Comparison of ENCODE assay signal across 3 cellular contexts in the genomic region with DNA sequence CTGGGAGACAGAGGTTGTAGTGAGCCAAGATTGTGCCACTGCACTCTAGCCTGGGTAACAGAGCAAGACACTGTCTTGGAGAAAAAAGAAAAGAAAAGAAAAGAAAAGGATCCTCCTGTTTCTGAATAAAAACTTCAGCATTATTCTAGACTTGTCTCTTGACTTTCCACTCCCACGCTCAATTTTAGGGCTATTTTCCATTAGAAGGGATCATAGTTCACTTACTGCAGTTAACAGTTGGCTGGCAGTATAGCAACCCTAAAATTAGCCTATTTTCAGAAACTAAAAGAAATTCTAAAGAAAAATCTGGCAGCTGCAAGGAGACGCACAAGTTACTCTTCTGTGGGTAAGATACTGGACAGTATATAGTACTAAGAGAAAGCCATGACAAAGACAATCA.
TF ChIP-seq lines count a peak whose summit lies in the region.

No MANE protein-coding gene starts in this region.

TF ChIP-seq in liver, 16 proteins besides CTCF, POLR2A, EP300 and RAD21:
- TF ChIP-seq HNF4A (conservative IDR thresholded peaks at IDR 0.05) (peak; percentile 7 to 32), EGR1 (IDR thresholded peaks at IDR 0.05; ENCODE audit: low read depth in 2 of 2) (peak in 1 of 2 donors; percentile 55), SP1 (IDR thresholded peaks at IDR 0.05) (no peak)

TF ChIP-seq in HepG2, 621 proteins besides CTCF, POLR2A, EP300 and RAD21:
- TF ChIP-seq, protein P1, sequence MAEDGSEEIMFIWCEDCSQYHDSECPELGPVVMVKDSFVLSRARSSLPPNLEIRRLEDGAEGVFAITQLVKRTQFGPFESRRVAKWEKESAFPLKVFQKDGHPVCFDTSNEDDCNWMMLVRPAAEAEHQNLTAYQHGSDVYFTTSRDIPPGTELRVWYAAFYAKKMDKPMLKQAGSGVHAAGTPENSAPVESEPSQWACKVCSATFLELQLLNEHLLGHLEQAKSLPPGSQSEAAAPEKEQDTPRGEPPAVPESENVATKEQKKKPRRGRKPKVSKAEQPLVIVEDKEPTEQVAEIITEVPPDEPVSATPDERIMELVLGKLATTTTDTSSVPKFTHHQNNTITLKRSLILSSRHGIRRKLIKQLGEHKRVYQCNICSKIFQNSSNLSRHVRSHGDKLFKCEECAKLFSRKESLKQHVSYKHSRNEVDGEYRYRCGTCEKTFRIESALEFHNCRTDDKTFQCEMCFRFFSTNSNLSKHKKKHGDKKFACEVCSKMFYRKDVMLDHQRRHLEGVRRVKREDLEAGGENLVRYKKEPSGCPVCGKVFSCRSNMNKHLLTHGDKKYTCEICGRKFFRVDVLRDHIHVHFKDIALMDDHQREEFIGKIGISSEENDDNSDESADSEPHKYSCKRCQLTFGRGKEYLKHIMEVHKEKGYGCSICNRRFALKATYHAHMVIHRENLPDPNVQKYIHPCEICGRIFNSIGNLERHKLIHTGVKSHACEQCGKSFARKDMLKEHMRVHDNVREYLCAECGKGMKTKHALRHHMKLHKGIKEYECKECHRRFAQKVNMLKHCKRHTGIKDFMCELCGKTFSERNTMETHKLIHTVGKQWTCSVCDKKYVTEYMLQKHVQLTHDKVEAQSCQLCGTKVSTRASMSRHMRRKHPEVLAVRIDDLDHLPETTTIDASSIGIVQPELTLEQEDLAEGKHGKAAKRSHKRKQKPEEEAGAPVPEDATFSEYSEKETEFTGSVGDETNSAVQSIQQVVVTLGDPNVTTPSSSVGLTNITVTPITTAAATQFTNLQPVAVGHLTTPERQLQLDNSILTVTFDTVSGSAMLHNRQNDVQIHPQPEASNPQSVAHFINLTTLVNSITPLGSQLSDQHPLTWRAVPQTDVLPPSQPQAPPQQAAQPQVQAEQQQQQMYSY (CRISPR knock-in tag; IDR thresholded peaks at IDR 0.05): no peak
- TF ChIP-seq ZSCAN25 (CRISPR knock-in tag; IDR thresholded peaks at IDR 0.05): no peak
- no peak for TF ChIP-seq DPF2 (CRISPR knock-in tag; IDR thresholded peaks at IDR 0.05; ENCODE audit: borderline replicate concordance, low read depth)
- no peak for TF ChIP-seq MAZ (IDR thresholded peaks at IDR 0.05; ENCODE audit: borderline replicate concordance, low read depth, low read length)
- no peak for TF ChIP-seq MAZ (CRISPR knock-in tag; IDR thresholded peaks at IDR 0.05; ENCODE audit: low read depth)
- TF ChIP-seq, protein P2, sequence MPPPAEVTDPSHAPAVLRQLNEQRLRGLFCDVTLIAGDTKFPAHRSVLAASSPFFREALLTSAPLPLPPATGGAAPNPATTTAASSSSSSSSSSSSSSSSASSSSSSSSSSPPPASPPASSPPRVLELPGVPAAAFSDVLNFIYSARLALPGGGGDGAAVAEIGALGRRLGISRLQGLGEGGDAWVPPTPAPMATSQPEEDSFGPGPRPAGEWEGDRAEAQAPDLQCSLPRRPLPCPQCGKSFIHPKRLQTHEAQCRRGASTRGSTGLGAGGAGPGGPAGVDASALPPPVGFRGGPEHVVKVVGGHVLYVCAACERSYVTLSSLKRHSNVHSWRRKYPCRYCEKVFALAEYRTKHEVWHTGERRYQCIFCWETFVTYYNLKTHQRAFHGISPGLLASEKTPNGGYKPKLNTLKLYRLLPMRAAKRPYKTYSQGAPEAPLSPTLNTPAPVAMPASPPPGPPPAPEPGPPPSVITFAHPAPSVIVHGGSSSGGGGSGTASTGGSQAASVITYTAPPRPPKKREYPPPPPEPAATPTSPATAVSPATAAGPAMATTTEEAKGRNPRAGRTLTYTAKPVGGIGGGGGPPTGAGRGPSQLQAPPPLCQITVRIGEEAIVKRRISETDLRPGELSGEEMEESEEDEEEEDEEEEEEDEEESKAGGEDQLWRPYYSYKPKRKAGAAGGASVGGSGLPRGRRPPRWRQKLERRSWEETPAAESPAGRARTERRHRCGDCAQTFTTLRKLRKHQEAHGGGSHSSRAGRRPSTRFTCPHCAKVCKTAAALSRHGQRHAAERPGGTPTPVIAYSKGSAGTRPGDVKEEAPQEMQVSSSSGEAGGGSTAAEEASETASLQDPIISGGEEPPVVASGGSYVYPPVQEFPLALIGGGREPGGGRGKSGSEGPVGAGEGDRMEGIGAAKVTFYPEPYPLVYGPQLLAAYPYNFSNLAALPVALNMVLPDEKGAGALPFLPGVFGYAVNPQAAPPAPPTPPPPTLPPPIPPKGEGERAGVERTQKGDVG (CRISPR knock-in tag; IDR thresholded peaks at IDR 0.05; ENCODE audit: borderline replicate concordance): no peak
- no peak for TF ChIP-seq ZNF33A (CRISPR knock-in tag; IDR thresholded peaks at IDR 0.05; ENCODE audit: borderline replicate concordance)
- no peak for TF ChIP-seq NR2F1 (CRISPR knock-in tag; IDR thresholded peaks at IDR 0.05)
- TF ChIP-seq ZNF652 (CRISPR knock-in tag; IDR thresholded peaks at IDR 0.05; ENCODE audit: borderline replicate concordance, low read depth): no peak
- TF ChIP-seq ZNF446 (CRISPR knock-in tag; IDR thresholded peaks at IDR 0.05): no peak
- no peak for TF ChIP-seq ZNF670 (CRISPR knock-in tag; IDR thresholded peaks at IDR 0.05; ENCODE audit: borderline replicate concordance)
- TF ChIP-seq, protein P3, sequence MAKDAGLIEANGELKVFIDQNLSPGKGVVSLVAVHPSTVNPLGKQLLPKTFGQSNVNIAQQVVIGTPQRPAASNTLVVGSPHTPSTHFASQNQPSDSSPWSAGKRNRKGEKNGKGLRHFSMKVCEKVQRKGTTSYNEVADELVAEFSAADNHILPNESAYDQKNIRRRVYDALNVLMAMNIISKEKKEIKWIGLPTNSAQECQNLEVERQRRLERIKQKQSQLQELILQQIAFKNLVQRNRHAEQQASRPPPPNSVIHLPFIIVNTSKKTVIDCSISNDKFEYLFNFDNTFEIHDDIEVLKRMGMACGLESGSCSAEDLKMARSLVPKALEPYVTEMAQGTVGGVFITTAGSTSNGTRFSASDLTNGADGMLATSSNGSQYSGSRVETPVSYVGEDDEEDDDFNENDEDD (CRISPR knock-in tag; IDR thresholded peaks at IDR 0.05; ENCODE audit: borderline replicate concordance): no peak

TF ChIP-seq in GM12878, 131 proteins besides CTCF, POLR2A, EP300 and RAD21 (continues in another document):
- TF ChIP-seq, protein P1 (CRISPR knock-in tag; IDR thresholded peaks at IDR 0.05): no peak
- TF ChIP-seq NFIC (IDR thresholded peaks at IDR 0.05; ENCODE audit: low read depth, low read length) (no peak), POLR2AphosphoS5 (IDR thresholded peaks at IDR 0.05; ENCODE audit: low read length) (no peak), RCOR1 (conservative IDR thresholded peaks at IDR 0.05; ENCODE audit: low read depth, low read length) (no peak), CREB1 (IDR thresholded peaks at IDR 0.05; ENCODE audit: low read depth) (no peak), STAT1 (conservative IDR thresholded peaks at IDR 0.05) (no peak), NR2C2 (IDR thresholded peaks at IDR 0.05; ENCODE audit: borderline replicate concordance, control insufficient read depth, insufficient read length, low read depth) (no peak), ZNF217 (IDR thresholded peaks at IDR 0.05) (no peak), SMC3 (IDR thresholded peaks at IDR 0.05; ENCODE audit: borderline replicate concordance, low read length) (no peak), JUNB (IDR thresholded peaks at IDR 0.05) (no peak), RFX5 (IDR thresholded peaks at IDR 0.05; ENCODE audit: low read depth, low read length) (no peak)
- TF ChIP-seq, protein P4, sequence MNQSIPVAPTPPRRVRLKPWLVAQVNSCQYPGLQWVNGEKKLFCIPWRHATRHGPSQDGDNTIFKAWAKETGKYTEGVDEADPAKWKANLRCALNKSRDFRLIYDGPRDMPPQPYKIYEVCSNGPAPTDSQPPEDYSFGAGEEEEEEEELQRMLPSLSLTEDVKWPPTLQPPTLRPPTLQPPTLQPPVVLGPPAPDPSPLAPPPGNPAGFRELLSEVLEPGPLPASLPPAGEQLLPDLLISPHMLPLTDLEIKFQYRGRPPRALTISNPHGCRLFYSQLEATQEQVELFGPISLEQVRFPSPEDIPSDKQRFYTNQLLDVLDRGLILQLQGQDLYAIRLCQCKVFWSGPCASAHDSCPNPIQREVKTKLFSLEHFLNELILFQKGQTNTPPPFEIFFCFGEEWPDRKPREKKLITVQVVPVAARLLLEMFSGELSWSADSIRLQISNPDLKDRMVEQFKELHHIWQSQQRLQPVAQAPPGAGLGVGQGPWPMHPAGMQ (IDR thresholded peaks at IDR 0.05; ENCODE audit: borderline replicate concordance): no peak
- TF ChIP-seq, protein P5, sequence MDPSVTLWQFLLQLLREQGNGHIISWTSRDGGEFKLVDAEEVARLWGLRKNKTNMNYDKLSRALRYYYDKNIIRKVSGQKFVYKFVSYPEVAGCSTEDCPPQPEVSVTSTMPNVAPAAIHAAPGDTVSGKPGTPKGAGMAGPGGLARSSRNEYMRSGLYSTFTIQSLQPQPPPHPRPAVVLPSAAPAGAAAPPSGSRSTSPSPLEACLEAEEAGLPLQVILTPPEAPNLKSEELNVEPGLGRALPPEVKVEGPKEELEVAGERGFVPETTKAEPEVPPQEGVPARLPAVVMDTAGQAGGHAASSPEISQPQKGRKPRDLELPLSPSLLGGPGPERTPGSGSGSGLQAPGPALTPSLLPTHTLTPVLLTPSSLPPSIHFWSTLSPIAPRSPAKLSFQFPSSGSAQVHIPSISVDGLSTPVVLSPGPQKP (IDR thresholded peaks at IDR 0.05; ENCODE audit: low read depth, low read length): no peak
- TF ChIP-seq, protein P6, sequence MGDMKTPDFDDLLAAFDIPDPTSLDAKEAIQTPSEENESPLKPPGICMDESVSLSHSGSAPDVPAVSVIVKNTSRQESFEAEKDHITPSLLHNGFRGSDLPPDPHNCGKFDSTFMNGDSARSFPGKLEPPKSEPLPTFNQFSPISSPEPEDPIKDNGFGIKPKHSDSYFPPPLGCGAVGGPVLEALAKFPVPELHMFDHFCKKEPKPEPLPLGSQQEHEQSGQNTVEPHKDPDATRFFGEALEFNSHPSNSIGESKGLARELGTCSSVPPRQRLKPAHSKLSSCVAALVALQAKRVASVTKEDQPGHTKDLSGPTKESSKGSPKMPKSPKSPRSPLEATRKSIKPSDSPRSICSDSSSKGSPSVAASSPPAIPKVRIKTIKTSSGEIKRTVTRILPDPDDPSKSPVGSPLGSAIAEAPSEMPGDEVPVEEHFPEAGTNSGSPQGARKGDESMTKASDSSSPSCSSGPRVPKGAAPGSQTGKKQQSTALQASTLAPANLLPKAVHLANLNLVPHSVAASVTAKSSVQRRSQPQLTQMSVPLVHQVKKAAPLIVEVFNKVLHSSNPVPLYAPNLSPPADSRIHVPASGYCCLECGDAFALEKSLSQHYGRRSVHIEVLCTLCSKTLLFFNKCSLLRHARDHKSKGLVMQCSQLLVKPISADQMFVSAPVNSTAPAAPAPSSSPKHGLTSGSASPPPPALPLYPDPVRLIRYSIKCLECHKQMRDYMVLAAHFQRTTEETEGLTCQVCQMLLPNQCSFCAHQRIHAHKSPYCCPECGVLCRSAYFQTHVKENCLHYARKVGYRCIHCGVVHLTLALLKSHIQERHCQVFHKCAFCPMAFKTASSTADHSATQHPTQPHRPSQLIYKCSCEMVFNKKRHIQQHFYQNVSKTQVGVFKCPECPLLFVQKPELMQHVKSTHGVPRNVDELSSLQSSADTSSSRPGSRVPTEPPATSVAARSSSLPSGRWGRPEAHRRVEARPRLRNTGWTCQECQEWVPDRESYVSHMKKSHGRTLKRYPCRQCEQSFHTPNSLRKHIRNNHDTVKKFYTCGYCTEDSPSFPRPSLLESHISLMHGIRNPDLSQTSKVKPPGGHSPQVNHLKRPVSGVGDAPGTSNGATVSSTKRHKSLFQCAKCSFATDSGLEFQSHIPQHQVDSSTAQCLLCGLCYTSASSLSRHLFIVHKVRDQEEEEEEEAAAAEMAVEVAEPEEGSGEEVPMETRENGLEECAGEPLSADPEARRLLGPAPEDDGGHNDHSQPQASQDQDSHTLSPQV (IDR thresholded peaks at IDR 0.05): no peak
- TF ChIP-seq, protein P7, sequence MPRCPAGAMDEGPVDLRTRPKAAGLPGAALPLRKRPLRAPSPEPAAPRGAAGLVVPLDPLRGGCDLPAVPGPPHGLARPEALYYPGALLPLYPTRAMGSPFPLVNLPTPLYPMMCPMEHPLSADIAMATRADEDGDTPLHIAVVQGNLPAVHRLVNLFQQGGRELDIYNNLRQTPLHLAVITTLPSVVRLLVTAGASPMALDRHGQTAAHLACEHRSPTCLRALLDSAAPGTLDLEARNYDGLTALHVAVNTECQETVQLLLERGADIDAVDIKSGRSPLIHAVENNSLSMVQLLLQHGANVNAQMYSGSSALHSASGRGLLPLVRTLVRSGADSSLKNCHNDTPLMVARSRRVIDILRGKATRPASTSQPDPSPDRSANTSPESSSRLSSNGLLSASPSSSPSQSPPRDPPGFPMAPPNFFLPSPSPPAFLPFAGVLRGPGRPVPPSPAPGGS (IDR thresholded peaks at IDR 0.05; ENCODE audit: borderline replicate concordance, insufficient read depth, low read depth, low read length, poor library complexity, severe bottlenecking): no peak
